In the genomic region with DNA sequence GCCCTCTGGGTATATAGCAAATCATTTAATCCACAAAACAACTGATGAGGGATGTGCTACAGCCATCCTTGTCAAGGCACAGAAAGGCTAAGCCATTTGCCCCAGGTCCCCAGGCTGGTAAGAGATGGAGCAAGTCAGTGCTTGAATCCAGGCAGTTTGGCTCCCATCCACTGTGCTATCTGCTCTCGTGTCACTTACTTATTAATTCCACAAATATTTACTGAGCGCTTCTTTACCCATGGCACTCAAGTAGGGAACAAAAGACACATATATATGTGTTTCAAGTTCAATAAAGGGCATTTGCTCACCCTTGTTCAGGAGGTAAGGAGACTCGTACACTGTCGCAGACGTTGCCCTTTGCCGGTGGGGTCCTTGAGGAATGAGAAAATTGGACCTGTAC, we compare ENCODE assay signal across 13 cellular contexts. TPM values are rescaled to one million over a fixed set of nuclear protein-coding genes. Genes with fewer than 3 reads are reported as not detected.
DNase-seq lines count a peak whose midpoint lies in the region; ATAC-seq and TF ChIP-seq lines count a peak whose summit lies in the region.
"Had no signal": no experiment of that assay in that cellular context is flagged by ENCODE, and none has a peak within 500 bp of the region (broad histone marks: within the 10 kb centered on the region; RNA-seq: fewer than 3 reads in every experiment).

No MANE protein-coding gene starts in this region.

- H3K36me3 ChIP-seq in HUES6 (ENCODE audit: control insufficient read depth, insufficient read depth, low read length) (no peaks in the 10 kb centered on the region), breast epithelium (no peaks in the 10 kb centered on the region), neural progenitor cell (no peaks in the 10 kb centered on the region)
- H3K36me3 ChIP-seq: right lobe of liver had no signal

- no peaks in the 10 kb centered on the region for H4K20me1 ChIP-seq in neural progenitor cell (ENCODE audit: low read depth)

- no peak for DNase-seq in breast epithelium (ENCODE audit: low spot score in 2 of 2)
- no peak for DNase-seq in neural progenitor cell (ENCODE audit: low spot score)
- DNase-seq in pons (ENCODE audit: low spot score): no peak
- DNase-seq in 8988T: no peak
- DNase-seq in COLO668 (lab: John Stamatoyannopoulos, UW; ENCODE audit: unreplicated experiment): no peak
- DNase-seq: activated CD4-positive, CD25-positive, alpha-beta regulatory T cell treated with anti-CD3 and anti-CD28 coated beads, Interleukin-2, amount 50 U/mL, for 72 hours; effector memory CD4-positive, alpha-beta T cell; NCI-H187 treated with DMSO at 0.1 percent for 48 hours had no signal

- H3K4me3 ChIP-seq in HUES6 (ENCODE audit: low read depth, low read length) (no peak overlapping the region), breast epithelium (no peak overlapping the region), neural progenitor cell (no peak overlapping the region)
- H3K4me3 ChIP-seq: right lobe of liver had no signal

- no peak overlapping the region for H3K4me3 Mint-ChIP-seq in neural progenitor cell
- H3K4me3 Mint-ChIP-seq: stimulated activated naive CD8-positive, alpha-beta T cell treated with anti-CD3 and anti-CD28 coated beads, Interleukin-15, Interleukin-2, amounts not matched to agents 100 ng/mL and 50 ng/mL, for 24 hours had no signal

- intact Hi-C loops in breast epithelium (cut with DNase I; ENCODE audit: low total_unique reads): loop anchor here (1.0 kb wide), 1 partner anchor 30 kb away; no protein-coding TSS in a partner anchor

- no peaks in the 10 kb centered on the region for H3K9me3 Mint-ChIP-seq in neural progenitor cell
- H3K9me3 Mint-ChIP-seq: stimulated activated naive CD8-positive, alpha-beta T cell treated with anti-CD3 and anti-CD28 coated beads, Interleukin-15, Interleukin-2, amounts not matched to agents 100 ng/mL and 50 ng/mL, for 24 hours had no signal

- H3K36me3 Mint-ChIP-seq in neural progenitor cell: no peaks in the 10 kb centered on the region

- H3F3A ChIP-seq in neural progenitor cell (ENCODE audit: low read depth): peaks cover 19% of the 10 kb centered on the region

- ATAC-seq in HG03135 (IDR thresholded peaks at IDR 0.05; ENCODE audit: unreplicated experiment): no peak

- H3K4me2 ChIP-seq in neural progenitor cell: peak overlapping the region; percentile 39

- H3K4me1 Mint-ChIP-seq in neural progenitor cell: peaks cover 23% of the 10 kb centered on the region

- peak overlapping the region; percentile 78 for H3K27ac Mint-ChIP-seq in neural progenitor cell

- H3K27me3 ChIP-seq in HUES6 (ENCODE audit: control insufficient read depth, insufficient read depth, low read length): no peaks in the 10 kb centered on the region
- H3K27me3 ChIP-seq in breast epithelium: no peaks in the 10 kb centered on the region
- H3K27me3 ChIP-seq in neural progenitor cell: no peaks in the 10 kb centered on the region
- H3K27me3 ChIP-seq: right lobe of liver had no signal

- H3K27ac ChIP-seq in C4-2B: peak overlapping the region; percentile 1; the same call in 1 of the 2 replicates
- H3K27ac ChIP-seq in HUES6 (ENCODE audit: low read depth, low read length): no peak overlapping the region
- H3K27ac ChIP-seq in breast epithelium: peak overlapping the region; percentile 46 to 64
- no peak overlapping the region for H3K27ac ChIP-seq in neural progenitor cell

- no peak for TF ChIP-seq POLR2A in breast epithelium (IDR thresholded peaks at IDR 0.05)

- H3K79me2 ChIP-seq in neural progenitor cell (ENCODE audit: low read depth): no peaks in the 10 kb centered on the region

- H3K4me1 ChIP-seq in HUES6 (ENCODE audit: control insufficient read depth, insufficient read depth, low read length) (peaks cover 41% of the 10 kb centered on the region), breast epithelium (peaks cover 0 to 6% of the 10 kb centered on the region in 2 donors), neural progenitor cell (peaks cover 18% of the 10 kb centered on the region)
- H3K4me1 ChIP-seq: right lobe of liver had no signal

- H3K9me3 ChIP-seq in HUES6 (ENCODE audit: control insufficient read depth, insufficient read depth, low read depth, low read length): no peaks in the 10 kb centered on the region
- H3K9me3 ChIP-seq in breast epithelium: no peaks in the 10 kb centered on the region
- H3K9me3 ChIP-seq in neural progenitor cell (ENCODE audit: low read depth): no peaks in the 10 kb centered on the region
- H3K9me3 ChIP-seq: right lobe of liver had no signal

- peaks cover 12% of the 10 kb centered on the region for H3K27me3 Mint-ChIP-seq in neural progenitor cell (ENCODE audit: insufficient read depth, low read depth)
- H3K27me3 Mint-ChIP-seq: stimulated activated naive CD8-positive, alpha-beta T cell treated with anti-CD3 and anti-CD28 coated beads, Interleukin-15, Interleukin-2, amounts not matched to agents 100 ng/mL and 50 ng/mL, for 24 hours had no signal

- H3K9ac ChIP-seq in HUES6 (ENCODE audit: low read length) (peak overlapping the region; percentile 40), neural progenitor cell (no peak overlapping the region)

- H2AFZ ChIP-seq in neural progenitor cell (replicated peaks): peak overlapping the region; percentile 92

- TF ChIP-seq CTCF in C4-2B (conservative IDR thresholded peaks at IDR 0.05): no peak
- TF ChIP-seq CTCF in breast epithelium (IDR thresholded peaks at IDR 0.05): no peak
- TF ChIP-seq CTCF in neural progenitor cell (IDR thresholded peaks at IDR 0.05): no peak

RNA-seq across cellular contexts. Expression of a gene that starts 38.6 kb away (rescaled TPM):
- total RNA-seq in breast epithelium (10 to 100 TPM; 43.5 to 86.8 (median 86.2) TPM), neural progenitor cell (ENCODE audit: low replicate concordance) (121 and 125 TPM in 2 replicates)

RNA-seq across cellular contexts. Expression of a gene that starts 53.2 kb away (rescaled TPM):
- 10 to 100 TPM; 11.5 to 29.0 (median 12.0) TPM for total RNA-seq in breast epithelium
- total RNA-seq in neural progenitor cell (ENCODE audit: low replicate concordance): 0.06 TPM in 2 replicates

Comparison
In these comparisons a context has a peak if more than half of its experiments do, and no peak if none do; other contexts are left out.
1. H3K27ac ChIP-seq: peak in C4-2B (single experiment) and breast epithelium (2 of 2); none in HUES6 (single experiment) and neural progenitor cell (single experiment).
2. RNA of a gene that starts 53.2 kb away (total RNA-seq): 11.5 to 29.0 TPM in breast epithelium; 0.06 TPM in neural progenitor cell; every median in the first group is over 10 times any median in the second.